ENCODE assay signal across 21 cellular contexts in genomic region chrX:67587946-67588624, GRCh38. TPM values are rescaled to one million over a fixed set of nuclear protein-coding genes. Genes with fewer than 3 reads are reported as not detected.
DNase-seq lines count a peak whose midpoint lies in the region; ATAC-seq, FAIRE-seq and TF ChIP-seq lines count a peak whose summit lies in the region.
"Had no signal": no experiment of that assay in that cellular context is flagged by ENCODE, and none has a peak within 500 bp of the region (broad histone marks: within the 10 kb centered on the region; RNA-seq: fewer than 3 reads in every experiment).

No MANE protein-coding gene starts in this region.

- H3K4me1 ChIP-seq in right lobe of liver (peaks cover 0 to 18% (median 0%) of the 10 kb centered on the region in 4 donors), HepG2 (ENCODE audit: insufficient read depth, low read length) (no peaks in the 10 kb centered on the region), prostate gland (replicated peaks) (no peaks in the 10 kb centered on the region)
- H3K4me1 ChIP-seq: colonic mucosa, lower lobe of right lung had no signal

- no peak for FAIRE-seq in HepG2 (lab: Jason Lieb, UNC)
- FAIRE-seq: small intestine had no signal

- no peak overlapping the region for H3K4me3 Mint-ChIP-seq in activated T-helper 17 cell treated with anti-CD3 and anti-CD28 coated beads, Interleukin-2, amount 50 U/mL, for 72 hours
- H3K4me3 Mint-ChIP-seq: CD4-positive, alpha-beta memory T cell had no signal

- H2AFZ ChIP-seq in HepG2 (ENCODE audit: low read length): no peak overlapping the region

- H3K36me3 ChIP-seq in right lobe of liver: no peaks in the 10 kb centered on the region
- no peaks in the 10 kb centered on the region for H3K36me3 ChIP-seq in HepG2 (replicated peaks in 1 of 2; ENCODE audit: control insufficient read depth in 1 of 2, insufficient read depth in 2 of 2, low read length in 2 of 2)
- no peaks in the 10 kb centered on the region for H3K36me3 ChIP-seq in prostate gland
- H3K36me3 ChIP-seq: colonic mucosa, lower lobe of right lung had no signal

- no peaks in the 10 kb centered on the region for H3K36me3 Mint-ChIP-seq in activated T-helper 17 cell treated with anti-CD3 and anti-CD28 coated beads, Interleukin-2, amount 50 U/mL, for 72 hours (ENCODE audit: low read depth)
- H3K36me3 Mint-ChIP-seq: CD4-positive, alpha-beta memory T cell had no signal

- TF ChIP-seq RAD21 in HepG2 (CRISPR knock-in tag; IDR thresholded peaks at IDR 0.05): no peak

- H3K9me3 ChIP-seq in right lobe of liver: no peaks in the 10 kb centered on the region
- H3K9me3 ChIP-seq in HepG2 (ENCODE audit: low read length): peaks cover 27% of the 10 kb centered on the region
- H3K9me3 ChIP-seq in prostate gland: no peaks in the 10 kb centered on the region
- H3K9me3 ChIP-seq: colonic mucosa, lower lobe of right lung had no signal

- H3K4me2 ChIP-seq in HepG2 (ENCODE audit: low read depth, low read length): no peak overlapping the region

- CTCF ChIA-PET in HepG2 (lab: Yijun Ruan, JAX; ENCODE audit: low intra/inter-chr PET ratio, low total read pairs): no interaction called here

- no peak for TF ChIP-seq EP300 in HepG2 (IDR thresholded peaks at IDR 0.05; ENCODE audit: low read depth in 2 of 2, low read length in 2 of 2)
- no peak for TF ChIP-seq EP300 in HepG2 (CRISPR knock-in tag; IDR thresholded peaks at IDR 0.05; ENCODE audit: borderline replicate concordance)

- POLR2A ChIA-PET in HepG2 (lab: Yijun Ruan, JAX): no interaction called here

- H3K4me1 Mint-ChIP-seq in activated T-helper 17 cell treated with anti-CD3 and anti-CD28 coated beads, Interleukin-2, amount 50 U/mL, for 72 hours: no peaks in the 10 kb centered on the region
- H3K4me1 Mint-ChIP-seq: CD4-positive, alpha-beta memory T cell had no signal

- H3K79me2 ChIP-seq in HepG2 (ENCODE audit: insufficient read depth, low read length): no peaks in the 10 kb centered on the region

- H3K27ac ChIP-seq in right lobe of liver (no peak overlapping the region), HepG2 (ENCODE audit: extremely low read length, insufficient read depth, low read length) (no peak overlapping the region), prostate gland (no peak overlapping the region)
- H3K27ac ChIP-seq: colonic mucosa, lower lobe of right lung had no signal

- H4K20me1 ChIP-seq in HepG2 (ENCODE audit: insufficient read depth, low read length): no peaks in the 10 kb centered on the region

- no peak overlapping the region for H3K9ac ChIP-seq in HepG2 (ENCODE audit: insufficient read depth, low read depth, low read length)

- TF ChIP-seq CTCF in right lobe of liver (IDR thresholded peaks at IDR 0.05) (no peak), HepG2 (CRISPR knock-in tag; IDR thresholded peaks at IDR 0.05) (no peak), fibroblast of mammary gland (conservative IDR thresholded peaks at IDR 0.05; ENCODE audit: control insufficient read depth, insufficient read depth, low read depth, low read length) (no peak), prostate gland (IDR thresholded peaks at IDR 0.05) (no peak)

- H3K9me3 Mint-ChIP-seq in activated T-helper 17 cell treated with anti-CD3 and anti-CD28 coated beads, Interleukin-2, amount 50 U/mL, for 72 hours: no peaks in the 10 kb centered on the region
- H3K9me3 Mint-ChIP-seq: CD4-positive, alpha-beta memory T cell had no signal

- 30% methylated on average over 2 of the region's 3 CpGs for WGBS in right lobe of liver (ENCODE audit: insufficient coverage, low coverage, low lambda C conversion rate, missing lambda C conversion rate)
- 60% methylated on average over 1 of the region's 3 CpGs for WGBS in HepG2 (ENCODE audit: low lambda C conversion rate)
- 31% methylated on average over 3 of the region's 3 CpGs for WGBS in prostate gland

- H3K27me3 ChIP-seq in right lobe of liver (no peaks in the 10 kb centered on the region), HepG2 (ENCODE audit: control insufficient read depth in 1 of 2, insufficient read depth in 2 of 2, low read length in 2 of 2) (no peaks in the 10 kb centered on the region), prostate gland (replicated peaks; ENCODE audit: insufficient read depth) (no peaks in the 10 kb centered on the region)
- H3K27me3 ChIP-seq: colonic mucosa had no signal

- H3K4me3 ChIP-seq in right lobe of liver: no peak overlapping the region
- no peak overlapping the region for H3K4me3 ChIP-seq in HepG2 (replicated peaks in 1 of 3; ENCODE audit: insufficient read depth in 1 of 3, low read depth in 2 of 3, low read length in 3 of 3)
- no peak overlapping the region for H3K4me3 ChIP-seq in fibroblast of mammary gland (ENCODE audit: control insufficient read depth, low read depth, low read length)
- H3K4me3 ChIP-seq in prostate gland: no peak overlapping the region
- H3K4me3 ChIP-seq: colonic mucosa, lower lobe of right lung had no signal

- TF ChIP-seq POLR2A in right lobe of liver (IDR thresholded peaks at IDR 0.05): no peak
- no peak for TF ChIP-seq POLR2A in HepG2 (IDR thresholded peaks at IDR 0.05; ENCODE audit: insufficient read depth in 1 of 2, low read depth in 2 of 2, low read length in 2 of 2)
- no peak for TF ChIP-seq POLR2A in prostate gland (IDR thresholded peaks at IDR 0.05)

- H3K27ac Mint-ChIP-seq in activated T-helper 17 cell treated with anti-CD3 and anti-CD28 coated beads, Interleukin-2, amount 50 U/mL, for 72 hours: no peak overlapping the region
- H3K27ac Mint-ChIP-seq: CD4-positive, alpha-beta memory T cell had no signal

- in situ Hi-C loops in HepG2 (cut with HindIII; ENCODE audit: extremely low pct_ligation_motif_present, low pct_unique_long_range_greater_than_20kb): no loop called here

- BruUV-seq in HepG2 (replicated peaks; lab: Mats Ljungman, UMichigan): no TSS peak

- DNase-seq in right lobe of liver (no peak), HepG2 (ENCODE audit: low spot score) (no peak), fibroblast of mammary gland (ENCODE audit: low read depth) (peak; percentile 49), prostate gland (ENCODE audit: low spot score) (peak; percentile 4), kidney glomerular epithelial cell (lab: John Stamatoyannopoulos, UW) (no peak), AG08395 (ENCODE audit: low spot score) (no peak)
- DNase-seq: activated CD4-positive, alpha-beta T cell treated with anti-CD3 and anti-CD28 coated beads for 48 hours; activated gamma-delta T cell; CD4-positive, alpha-beta memory T cell; colonic mucosa; DMS53; GOT3; lower lobe of right lung; NCI-H1436 treated with DMSO at 0.1 percent for 48 hours; NCI-H446; NK-92 treated with Interleukin-12 subunit alpha and Interleukin-12 subunit beta, amount 100 ng/mL, for 24 hours; RPMI8226; small intestine; stimulated activated CD8-positive, alpha-beta memory T cell treated with anti-CD3 and anti-CD28 coated beads, Interleukin-4, amount 100 ng/mL, for 48 hours had no signal

- ATAC-seq in right lobe of liver (peak in 3 of 4 donors; percentile 32 to 40 (median 38)), HepG2 (no peak), HG03039 (IDR thresholded peaks at IDR 0.05; ENCODE audit: unreplicated experiment) (no peak)
- no peak for ATAC-seq in activated T-helper 17 cell treated with anti-CD3 and anti-CD28 coated beads, Interleukin-2, amount 50 U/mL, for 72 hours (replicated peaks)
- ATAC-seq: lower lobe of right lung had no signal

- no peaks in the 10 kb centered on the region for H3K27me3 Mint-ChIP-seq in activated T-helper 17 cell treated with anti-CD3 and anti-CD28 coated beads, Interleukin-2, amount 50 U/mL, for 72 hours
- H3K27me3 Mint-ChIP-seq: CD4-positive, alpha-beta memory T cell had no signal

- intact Hi-C loops in right lobe of liver (cut with DNase I) (no loop called here), HepG2 (cut with micrococcal nuclease; ENCODE audit: unreplicated experiment) (no loop called here), prostate gland (cut with DNase I) (no loop called here)

TF ChIP-seq in HepG2, 621 proteins besides CTCF, POLR2A, EP300 and RAD21 (continues in another document):
- no peak for TF ChIP-seq ZNF160 (CRISPR knock-in tag; IDR thresholded peaks at IDR 0.05)

RNA-seq across cellular contexts. Expression of gene AR, which starts 44.3 kb away (rescaled TPM):
- 10 to 100 TPM; 18.5 to 77.5 (median 47.3) TPM for total RNA-seq in right lobe of liver
- not detected in 2 replicates for total RNA-seq in HepG2 (2016; rRNA removed; fragmentation: Illumina TruSeq; extraction: Trizol)
- not detected in 2 replicates for total RNA-seq in HepG2 (2016; cell fraction: cytosol; rRNA removed; fragmentation: Illumina TruSeq; extraction: Trizol; ENCODE audit: low read depth)
- not detected in 2 replicates for total RNA-seq in HepG2 (2016; cell fraction: insoluble cytoplasmic fraction; rRNA removed; fragmentation: Illumina TruSeq; extraction: Trizol)
- not detected in 2 replicates for total RNA-seq in HepG2 (2016; cell fraction: membrane; rRNA removed; fragmentation: Illumina TruSeq; extraction: Trizol)
- not detected in 2 replicates for total RNA-seq in HepG2 (2016; cell fraction: nucleus; rRNA removed; fragmentation: Illumina TruSeq; extraction: Trizol)
- polyA plus RNA-seq in HepG2 (2011; rRNA removed): not detected in 2 replicates
- polyA plus RNA-seq in HepG2 (2011; cell fraction: cytosol; rRNA removed): not detected in 2 replicates
- polyA plus RNA-seq in HepG2 (2011; cell fraction: nucleus; rRNA removed): not detected in 2 replicates
- not detected in 2 replicates for polyA plus RNA-seq in HepG2 (2012)
- not detected in 2 replicates for polyA plus RNA-seq in HepG2 (2016; cell fraction: cytosol; fragmentation: Illumina TruSeq; extraction: Trizol; ENCODE audit: low read depth)
- not detected in 2 replicates for polyA plus RNA-seq in HepG2 (2016; cell fraction: insoluble cytoplasmic fraction; fragmentation: Illumina TruSeq; extraction: Trizol; ENCODE audit: low read depth)
- polyA plus RNA-seq in HepG2 (2016; cell fraction: membrane; fragmentation: Illumina TruSeq; extraction: Trizol; ENCODE audit: low read depth): not detected in 2 replicates
- not detected in 2 replicates for polyA plus RNA-seq in HepG2 (2016; cell fraction: nucleus; fragmentation: Illumina TruSeq; extraction: Trizol; ENCODE audit: insufficient read depth, low read depth)
- polyA minus RNA-seq in HepG2 (2011; rRNA and poly(A)+ RNA removed; ENCODE audit: low replicate concordance): not detected in 2 replicates
- polyA minus RNA-seq in HepG2 (2011; cell fraction: cytosol; rRNA and poly(A)+ RNA removed): not detected in 2 replicates
- polyA minus RNA-seq in HepG2 (2011; cell fraction: nucleus; rRNA and poly(A)+ RNA removed): not detected in 2 replicates
- total RNA-seq in prostate gland: 100 to 1,000 TPM in 1 of 2 donors, 10 to 100 TPM in 1; 77.4 to 119 TPM
- total RNA-seq in activated T-helper 17 cell treated with anti-CD3 and anti-CD28 coated beads, Interleukin-2, amount 50 U/mL, for 72 hours: under 1 TPM in 1 of 2 donors, not detected in 1; 0.03 TPM

Comparison
In these comparisons a context has a peak if more than half of its experiments do, and no peak if none do; other contexts are left out.
1. ATAC-seq: peak in right lobe of liver (3 of 4); none in HepG2 (single experiment), HG03039 (single experiment) and activated T-helper 17 cell treated with anti-CD3 and anti-CD28 coated beads, Interleukin-2, amount 50 U/mL, for 72 hours (single experiment).
2. RNA of gene AR, which starts 44.3 kb away (total RNA-seq): 77.4 to 119 TPM in prostate gland and 18.5 to 77.5 TPM in right lobe of liver; 0.03 TPM in activated T-helper 17 cell treated with anti-CD3 and anti-CD28 coated beads, Interleukin-2, amount 50 U/mL, for 72 hours and not detected in HepG2; every median in the first group is over 10 times any median in the second.
3. DNase-seq: peak in fibroblast of mammary gland (single experiment) and prostate gland (single experiment); none in right lobe of liver (0 of 3), HepG2 (single experiment), kidney glomerular epithelial cell (single experiment) and AG08395 (single experiment).